ENCODE assay signal across 15 cellular contexts in genomic region chr1:91549041-91549735, GRCh38. TPM values are rescaled to one million over a fixed set of nuclear protein-coding genes. Genes with fewer than 3 reads are reported as not detected.
A peak's percentile ranks its signal among the peaks of the same experiment; 100 is the strongest.
DNase-seq lines count a peak whose midpoint lies in the region; ATAC-seq, FAIRE-seq and TF ChIP-seq lines count a peak whose summit lies in the region.
"Had no signal": no experiment of that assay in that cellular context is flagged by ENCODE, and none has a peak within 500 bp of the region (broad histone marks: within the 10 kb centered on the region; RNA-seq: fewer than 3 reads in every experiment).

No MANE protein-coding gene starts in this region.

- DNase-seq in right lobe of liver (no peak), HepG2 (ENCODE audit: low spot score) (no peak), NCI-H524 treated with DMSO at 0.1 percent for 48 hours (lab: John Stamatoyannopoulos, UW) (no peak), head of caudate nucleus (no peak), DMS53 treated with DMSO at 0.1 percent for 48 hours (lab: John Stamatoyannopoulos, UW; ENCODE audit: unreplicated experiment) (no peak)
- DNase-seq in T-helper 2 cell treated with Interferon-gamma antibody and Interleukin-4, amounts not matched to agents 5 μg/mL and 100 μg/mL, for 36 hours (ENCODE audit: low spot score), result no peak
- peak in 1 of 3 donors; percentile 12 for DNase-seq in effector memory CD4-positive, alpha-beta T cell
- DNase-seq: foreskin keratinocyte, NCI-H1105 treated with DMSO at 0.1 percent for 48 hours, NCI-H2227 treated with DMSO at 0.1 percent for 48 hours, SK-N-SH had no signal

- H3K9me3 ChIP-seq in right lobe of liver (no peaks in the 10 kb centered on the region), HepG2 (ENCODE audit: low read length) (no peaks in the 10 kb centered on the region)
- H3K9me3 ChIP-seq in effector memory CD4-positive, alpha-beta T cell (ENCODE audit: control insufficient read depth, low read length), result no peaks in the 10 kb centered on the region
- H3K9me3 ChIP-seq: SK-N-SH had no signal

- H3K4me1 Mint-ChIP-seq in T-helper 2 cell treated with Interferon-gamma antibody and Interleukin-4, amounts not matched to agents 5 μg/mL and 100 μg/mL, for 36 hours (ENCODE audit: low read depth), result peaks cover 77% of the 10 kb centered on the region

- H3K4me3 Mint-ChIP-seq in T-helper 2 cell treated with Interferon-gamma antibody and Interleukin-4, amounts not matched to agents 5 μg/mL and 100 μg/mL, for 36 hours, result peak overlapping the region; percentile 79
- H3K4me3 Mint-ChIP-seq: WTC11 had no signal

- WGBS in right lobe of liver (ENCODE audit: insufficient coverage, low coverage, low lambda C conversion rate, missing lambda C conversion rate), result 14% methylated on average over 2 of the region's 2 CpGs
- 0% methylated on average over 2 of the region's 2 CpGs for WGBS in HepG2 (ENCODE audit: low lambda C conversion rate)

- BruUV-seq in HepG2 (replicated peaks; lab: Mats Ljungman, UMichigan), result no TSS peak

- TF ChIP-seq CTCF in right lobe of liver (IDR thresholded peaks at IDR 0.05) (no peak), HepG2 (CRISPR knock-in tag; IDR thresholded peaks at IDR 0.05) (no peak)

- TF ChIP-seq POLR2A in right lobe of liver (IDR thresholded peaks at IDR 0.05), result no peak
- no peak for TF ChIP-seq POLR2A in HepG2 (IDR thresholded peaks at IDR 0.05; ENCODE audit: insufficient read depth in 1 of 2, low read depth in 2 of 2, low read length in 2 of 2)

- H3K9me3 Mint-ChIP-seq in T-helper 2 cell treated with Interferon-gamma antibody and Interleukin-4, amounts not matched to agents 5 μg/mL and 100 μg/mL, for 36 hours, result peaks cover 8% of the 10 kb centered on the region

- H3K4me3 ChIP-seq in right lobe of liver, result no peak overlapping the region
- H3K4me3 ChIP-seq in HepG2 (replicated peaks in 1 of 3; ENCODE audit: insufficient read depth in 1 of 3, low read depth in 2 of 3, low read length in 3 of 3), result no peak overlapping the region
- H3K4me3 ChIP-seq in effector memory CD4-positive, alpha-beta T cell (ENCODE audit: insufficient read depth, low read depth, low read length, poor library complexity, severe bottlenecking), result peak overlapping the region; percentile 9
- H3K4me3 ChIP-seq: cardiac muscle cell had no signal

- in situ Hi-C loops in HepG2 (cut with HindIII; ENCODE audit: extremely low pct_ligation_motif_present, low pct_unique_long_range_greater_than_20kb), result no loop called here

- TF ChIP-seq EP300 in HepG2 (IDR thresholded peaks at IDR 0.05; ENCODE audit: low read depth in 2 of 2, low read length in 2 of 2) (no peak), HepG2 (CRISPR knock-in tag; IDR thresholded peaks at IDR 0.05; ENCODE audit: borderline replicate concordance) (no peak)

- CTCF ChIA-PET in HepG2 (lab: Yijun Ruan, JAX; ENCODE audit: low intra/inter-chr PET ratio, low total read pairs), result no interaction called here

- H3K36me3 Mint-ChIP-seq in T-helper 2 cell treated with Interferon-gamma antibody and Interleukin-4, amounts not matched to agents 5 μg/mL and 100 μg/mL, for 36 hours (ENCODE audit: low read depth), result peaks cover 8% of the 10 kb centered on the region
- H3K36me3 Mint-ChIP-seq: WTC11 had no signal

- no peak for FAIRE-seq in HepG2 (lab: Jason Lieb, UNC)
- FAIRE-seq: H1 had no signal

- no peaks in the 10 kb centered on the region for H3K4me1 ChIP-seq in right lobe of liver
- H3K4me1 ChIP-seq in HepG2 (ENCODE audit: insufficient read depth, low read length), result peaks cover 14% of the 10 kb centered on the region
- H3K4me1 ChIP-seq in effector memory CD4-positive, alpha-beta T cell (ENCODE audit: control insufficient read depth, insufficient read depth, low read length, poor library complexity, severe bottlenecking), result peaks cover 52% of the 10 kb centered on the region
- H3K4me1 ChIP-seq: foreskin keratinocyte had no signal

- peak overlapping the region; percentile 91 for H3K27ac Mint-ChIP-seq in T-helper 2 cell treated with Interferon-gamma antibody and Interleukin-4, amounts not matched to agents 5 μg/mL and 100 μg/mL, for 36 hours
- H3K27ac Mint-ChIP-seq: WTC11 had no signal

- intact Hi-C loops in right lobe of liver (cut with DNase I) (no loop called here), HepG2 (cut with micrococcal nuclease; ENCODE audit: unreplicated experiment) (no loop called here), head of caudate nucleus (cut with DNase I) (no loop called here)

- H2AFZ ChIP-seq in HepG2 (ENCODE audit: low read length), result no peak overlapping the region

- H3K9ac ChIP-seq in HepG2 (ENCODE audit: insufficient read depth, low read depth, low read length), result no peak overlapping the region
- H3K9ac ChIP-seq: SK-N-SH had no signal

- ATAC-seq in right lobe of liver (peak in 3 of 4 donors; percentile 33 to 39 (median 37)), HepG2 (no peak), GM18498 (IDR thresholded peaks at IDR 0.05; ENCODE audit: unreplicated experiment) (no peak)
- ATAC-seq: foreskin keratinocyte, WTC11 had no signal

- H3K4me2 ChIP-seq in HepG2 (ENCODE audit: low read depth, low read length), result no peak overlapping the region
- H3K4me2 ChIP-seq: SK-N-SH had no signal

- H3K27me3 ChIP-seq in right lobe of liver, result no peaks in the 10 kb centered on the region
- peaks cover 0 to 2% of the 10 kb centered on the region in 2 experiments; a peak in 2 of 5 replicates for H3K27me3 ChIP-seq in HepG2 (ENCODE audit: control insufficient read depth in 1 of 2, insufficient read depth in 2 of 2, low read length in 2 of 2)
- H3K27me3 ChIP-seq in effector memory CD4-positive, alpha-beta T cell (replicated peaks; ENCODE audit: control insufficient read depth, insufficient read depth, low read length, poor library complexity, severe bottlenecking), result no peaks in the 10 kb centered on the region
- H3K27me3 ChIP-seq: cardiac muscle cell, foreskin keratinocyte had no signal

- H3K36me3 ChIP-seq in right lobe of liver (no peaks in the 10 kb centered on the region), HepG2 (replicated peaks in 1 of 2; ENCODE audit: control insufficient read depth in 1 of 2, insufficient read depth in 2 of 2, low read length in 2 of 2) (no peaks in the 10 kb centered on the region)
- no peaks in the 10 kb centered on the region for H3K36me3 ChIP-seq in effector memory CD4-positive, alpha-beta T cell (ENCODE audit: control insufficient read depth, insufficient read depth, low read length)
- H3K36me3 ChIP-seq: cardiac muscle cell had no signal

- H3K27ac ChIP-seq in right lobe of liver, result no peak overlapping the region
- H3K27ac ChIP-seq in HepG2 (ENCODE audit: extremely low read length, insufficient read depth, low read length), result no peak overlapping the region
- peak overlapping the region; percentile 60 for H3K27ac ChIP-seq in effector memory CD4-positive, alpha-beta T cell (ENCODE audit: insufficient read depth, low read length, poor library complexity, severe bottlenecking)
- H3K27ac ChIP-seq: cardiac muscle cell, foreskin keratinocyte had no signal

- peaks cover 5% of the 10 kb centered on the region for H3K27me3 Mint-ChIP-seq in T-helper 2 cell treated with Interferon-gamma antibody and Interleukin-4, amounts not matched to agents 5 μg/mL and 100 μg/mL, for 36 hours (ENCODE audit: low read depth)

- POLR2A ChIA-PET in HepG2 (lab: Yijun Ruan, JAX), result no interaction called here

- TF ChIP-seq RAD21 in HepG2 (CRISPR knock-in tag; IDR thresholded peaks at IDR 0.05), result no peak

- no peaks in the 10 kb centered on the region for H3K79me2 ChIP-seq in HepG2 (ENCODE audit: insufficient read depth, low read length)

- H4K20me1 ChIP-seq in HepG2 (ENCODE audit: insufficient read depth, low read length), result no peaks in the 10 kb centered on the region

TF ChIP-seq in HepG2, 621 proteins besides CTCF, POLR2A, EP300 and RAD21 (continues in another document):
- TF ChIP-seq ZNF784 (CRISPR knock-in tag; IDR thresholded peaks at IDR 0.05; ENCODE audit: borderline replicate concordance) (no peak), ZNF678 (CRISPR knock-in tag; IDR thresholded peaks at IDR 0.05) (no peak)

RNA-seq across cellular contexts. Expression of gene CDC7, which starts 48.5 kb away (rescaled TPM):
- total RNA-seq in right lobe of liver (1 to 10 TPM in 3 of 6 experiments, under 1 TPM in 3; 0.24 to 2.2 (median 0.92) TPM), HepG2 (2016; rRNA removed; fragmentation: Illumina TruSeq; extraction: Trizol) (12.6 and 19.2 TPM in 2 replicates)
- total RNA-seq in HepG2 (2016; cell fraction: cytosol; rRNA removed; fragmentation: Illumina TruSeq; extraction: Trizol; ENCODE audit: low read depth), result 8.9 and 13.3 TPM in 2 replicates
- total RNA-seq in HepG2 (2016; cell fraction: insoluble cytoplasmic fraction; rRNA removed; fragmentation: Illumina TruSeq; extraction: Trizol), result 12.7 and 17.3 TPM in 2 replicates
- total RNA-seq in HepG2 (2016; cell fraction: membrane; rRNA removed; fragmentation: Illumina TruSeq; extraction: Trizol), result 5.8 and 8.1 TPM in 2 replicates
- 12.3 and 15.6 TPM in 2 replicates for total RNA-seq in HepG2 (2016; cell fraction: nucleus; rRNA removed; fragmentation: Illumina TruSeq; extraction: Trizol)
- 2.3 and 2.5 TPM in 2 replicates for polyA plus RNA-seq in HepG2 (2011; rRNA removed)
- polyA plus RNA-seq in HepG2 (2011; cell fraction: cytosol; rRNA removed), result 1.0 and 1.2 TPM in 2 replicates
- polyA plus RNA-seq in HepG2 (2011; cell fraction: nucleus; rRNA removed), result 7.1 and 10.3 TPM in 2 replicates
- polyA plus RNA-seq in HepG2 (2012), result 2.8 and 3.6 TPM in 2 replicates
- 0.80 and 0.94 TPM in 2 replicates for polyA plus RNA-seq in HepG2 (2016; cell fraction: cytosol; fragmentation: Illumina TruSeq; extraction: Trizol; ENCODE audit: low read depth)
- polyA plus RNA-seq in HepG2 (2016; cell fraction: insoluble cytoplasmic fraction; fragmentation: Illumina TruSeq; extraction: Trizol; ENCODE audit: low read depth), result 12.3 and 12.4 TPM in 2 replicates
- polyA plus RNA-seq in HepG2 (2016; cell fraction: membrane; fragmentation: Illumina TruSeq; extraction: Trizol; ENCODE audit: low read depth), result 1.9 and 2.0 TPM in 2 replicates
- 26.6 and 27.9 TPM in 2 replicates for polyA plus RNA-seq in HepG2 (2016; cell fraction: nucleus; fragmentation: Illumina TruSeq; extraction: Trizol; ENCODE audit: insufficient read depth, low read depth)
- 2.2 and 24.5 TPM in 2 replicates for polyA minus RNA-seq in HepG2 (2011; rRNA and poly(A)+ RNA removed; ENCODE audit: low replicate concordance)
- 4.2 and 5.4 TPM in 2 replicates for polyA minus RNA-seq in HepG2 (2011; cell fraction: cytosol; rRNA and poly(A)+ RNA removed)
- 29.9 and 30.3 TPM in 2 replicates for polyA minus RNA-seq in HepG2 (2011; cell fraction: nucleus; rRNA and poly(A)+ RNA removed)

Comparison
In these comparisons a context has a peak if more than half of its experiments do, and no peak if none do; other contexts are left out.
1. ATAC-seq: peak in right lobe of liver (3 of 4); none in HepG2 (single experiment) and GM18498 (single experiment).